8 cellular contexts compared by ENCODE assay signal in genomic region chr10:24866615-24867583, GRCh38.
DNase-seq lines count a peak whose midpoint lies in the region; ATAC-seq, FAIRE-seq and TF ChIP-seq lines count a peak whose summit lies in the region.

No MANE protein-coding gene starts in this region.

- WGBS in A549 (ENCODE audit: missing lambda C conversion rate) = 31% methylated on average over 7 of the region's 7 CpGs
- WGBS in aorta, 2 donors = 35 to 42% methylated on average over 7 of the region's 7 CpGs

- no peak for TF ChIP-seq RAD21 in A549 (conservative IDR thresholded peaks at IDR 0.05 in 1 of 2, IDR thresholded peaks at IDR 0.05 in 1 of 2)

- POLR2A ChIA-PET in A549 (lab: Yijun Ruan, JAX) (interaction anchor here (1.1 kb wide), 1 partner anchor 86 kb away, joined by 5 read pairs; the partner anchor contains the start of gene PRTFDC1), PC-9 (lab: Charles Lee; ENCODE audit: unreplicated experiment) (interaction anchor here (0.6 to 0.7 kb wide), 5 partner anchors 41 to 249 kb away, joined by 3 to 20 read pairs (median 9); no protein-coding TSS in a partner anchor)

- H3K4me1 ChIP-seq in A549 = peaks cover 36% of the 10 kb centered on the region
- H3K4me1 ChIP-seq in left lung = peaks cover 0 to 5% of the 10 kb centered on the region in 2 donors
- H3K4me1 ChIP-seq in aorta (ENCODE audit: control insufficient read depth in 1 of 2, insufficient read depth in 2 of 2, low read length in 2 of 2) = peaks cover 0 to 2% of the 10 kb centered on the region in 2 donors
- H3K4me1 ChIP-seq in PC-9 (replicated peaks; ENCODE audit: insufficient read depth) = peaks cover 19% of the 10 kb centered on the region

- TF ChIP-seq POLR2A in A549 (IDR thresholded peaks at IDR 0.05; ENCODE audit: low read length) = no peak

- H3K9me2 ChIP-seq in PC-9 (ENCODE audit: insufficient read depth) = no peaks in the 10 kb centered on the region

- peak; percentile 85 to 91; a peak in 5 of 6 replicates for ATAC-seq in A549
- peak; percentile 92 for ATAC-seq in left lung
- peak; percentile 78 for ATAC-seq in aorta (ENCODE audit: low FRiP score)

- DNase-seq in A549 (ENCODE audit: low read depth in 1 of 2, low spot score in 1 of 2) (peak; percentile 37 to 58), LHCN-M2 (ENCODE audit: low read depth) (peak; percentile 83), brain microvascular endothelial cell (peak; percentile 44), left lung (peak; percentile 59 to 83), aorta (peak; percentile 77 to 82), NCI-H1105 treated with DMSO at 0.1 percent for 48 hours (lab: John Stamatoyannopoulos, UW) (no peak), urothelium cell line (ENCODE audit: low spot score) (no peak), PC-9 (no peak)

- no peaks in the 10 kb centered on the region for H3K9me3 ChIP-seq in A549
- no peaks in the 10 kb centered on the region for H3K9me3 ChIP-seq in left lung
- no peaks in the 10 kb centered on the region for H3K9me3 ChIP-seq in aorta (ENCODE audit: control insufficient read depth, low read length)
- no peaks in the 10 kb centered on the region for H3K9me3 ChIP-seq in PC-9 (ENCODE audit: insufficient read depth, low read depth)

- no peak for TF ChIP-seq EP300 in A549 (IDR thresholded peaks at IDR 0.05)

- no peak for FAIRE-seq in A549 (lab: Jason Lieb, UNC)
- FAIRE-seq in urothelium cell line (lab: Jason Lieb, UNC) = no peak

- H3K27me3 ChIP-seq in brain microvascular endothelial cell (replicated peaks) = no peaks in the 10 kb centered on the region
- no peaks in the 10 kb centered on the region for H3K27me3 ChIP-seq in left lung
- no peaks in the 10 kb centered on the region for H3K27me3 ChIP-seq in aorta (ENCODE audit: control insufficient read depth in 1 of 2, insufficient read depth in 2 of 2, low read length in 1 of 2)
- H3K27me3 ChIP-seq in PC-9 (ENCODE audit: insufficient read depth, low read depth) = no peaks in the 10 kb centered on the region

- no peak for TF ChIP-seq CTCF in A549 (IDR thresholded peaks at IDR 0.05)
- no peak for TF ChIP-seq CTCF in brain microvascular endothelial cell (IDR thresholded peaks at IDR 0.05; ENCODE audit: low read depth, low read length, missing control alignments)
- no peak for TF ChIP-seq CTCF in left lung (IDR thresholded peaks at IDR 0.05)
- no peak for TF ChIP-seq CTCF in PC-9 (conservative IDR thresholded peaks at IDR 0.05)

- peak overlapping the region; percentile 7; the same call in 1 of the 3 replicates for H3K4me3 ChIP-seq in A549
- no peak overlapping the region for H3K4me3 ChIP-seq in brain microvascular endothelial cell (ENCODE audit: low read depth, low read length)
- no peak overlapping the region for H3K4me3 ChIP-seq in left lung
- H3K4me3 ChIP-seq in aorta (ENCODE audit: low read length in 2 of 2) = peak overlapping the region; percentile 15 to 16
- H3K4me3 ChIP-seq in PC-9 = no peak overlapping the region

- no TSS peak for BruUV-seq in PC-9 (replicated peaks; lab: Mats Ljungman, UMichigan)

- no peak overlapping the region for H2AFZ ChIP-seq in PC-9

- intact Hi-C loops in left lung (cut with DNase I) (no loop called here), aorta (cut with DNase I) (loop anchor here in 1 of 2 donors (5.0 kb wide), 1 partner anchor 145 kb away; the partner anchor contains the start of gene ARHGAP21), PC-9 (cut with micrococcal nuclease; ENCODE audit: unreplicated experiment) (no loop called here)

- H3K36me3 ChIP-seq in brain microvascular endothelial cell (replicated peaks) = no peaks in the 10 kb centered on the region
- no peaks in the 10 kb centered on the region for H3K36me3 ChIP-seq in left lung
- no peaks in the 10 kb centered on the region for H3K36me3 ChIP-seq in aorta (ENCODE audit: control insufficient read depth in 1 of 2, insufficient read depth in 2 of 2, low read length in 1 of 2)
- H3K36me3 ChIP-seq in PC-9 (ENCODE audit: low read depth) = no peaks in the 10 kb centered on the region

- H3K79me2 ChIP-seq in PC-9 (ENCODE audit: low read depth) = no peaks in the 10 kb centered on the region

- H3F3A ChIP-seq in PC-9 (ENCODE audit: insufficient read depth, low read depth) = peaks cover 8% of the 10 kb centered on the region; the same call in 1 of the 2 replicates

- peak overlapping the region; percentile 28 to 56 for H3K27ac ChIP-seq in A549
- H3K27ac ChIP-seq in brain microvascular endothelial cell = peak overlapping the region; percentile 14
- H3K27ac ChIP-seq in left lung = peak overlapping the region in 1 of 2 donors; percentile 1
- H3K27ac ChIP-seq in aorta (ENCODE audit: low read depth in 1 of 2, low read length in 2 of 2) = no peak overlapping the region
- H3K27ac ChIP-seq in PC-9 = no peak overlapping the region

- H3K4me2 ChIP-seq in A549 = peak overlapping the region; percentile 66
- no peak overlapping the region for H3K4me2 ChIP-seq in PC-9

- in situ Hi-C loops in brain microvascular endothelial cell (cut with HindIII; ENCODE audit: low pct_ligation_motif_present, low sequenced_read_pairs) = no loop called here

- H4K20me1 ChIP-seq in PC-9 (ENCODE audit: insufficient read depth) = no peaks in the 10 kb centered on the region

- CTCF ChIA-PET in A549 (lab: Yijun Ruan, JAX) (interaction anchor here (0.6 to 1.6 kb wide), 5 partner anchors 9 to 115 kb away, joined by 3 to 5 read pairs (median 3); no protein-coding TSS in a partner anchor), PC-9 (lab: Charles Lee) (no interaction called here)

TF ChIP-seq in A549, 52 proteins besides CTCF, POLR2A, EP300 and RAD21:
- TF ChIP-seq PHF8 (IDR thresholded peaks at IDR 0.05; ENCODE audit: borderline replicate concordance, low read depth) (no peak), FOSL2 (IDR thresholded peaks at IDR 0.05) (0 out of 2 replicates have a peak, but pooled peaks have one; percentile 10), FOSL2 (CRISPR knock-in tag; IDR thresholded peaks at IDR 0.05) (0 out of 2 replicates have a peak, but pooled peaks have one; percentile 24)

Comparison
In these comparisons a context has a peak if more than half of its experiments do, and no peak if none do; other contexts are left out.
1. DNase-seq: peak in A549 (2 of 2), LHCN-M2 (single experiment), brain microvascular endothelial cell (single experiment), left lung (2 of 2) and aorta (2 of 2); none in NCI-H1105 treated with DMSO at 0.1 percent for 48 hours (single experiment), urothelium cell line (single experiment) and PC-9 (0 of 2).
2. H3K27ac ChIP-seq: peak in A549 (2 of 2) and brain microvascular endothelial cell (single experiment); none in aorta (0 of 2) and PC-9 (single experiment).
3. H3K4me3 ChIP-seq: peak in A549 (single experiment) and aorta (2 of 2); none in brain microvascular endothelial cell (single experiment), left lung (0 of 2) and PC-9 (single experiment).
4. Peak in every context shown above with its lines, with median percentiles within 50 percentile points of each other: ATAC-seq.